23 cellular contexts compared by ENCODE assay signal in genomic region chr2:147094077-147094476, GRCh38.
"Had no signal": no experiment of that assay in that cellular context is flagged by ENCODE, and none has a peak within 500 bp of the region (broad histone marks: within the 10 kb centered on the region; RNA-seq: fewer than 3 reads in every experiment).

No MANE protein-coding gene starts in this region.

- H3K9me3 Mint-ChIP-seq: dendritic cell treated with granulocyte-macrophage colony-stimulating factor and Interleukin-4, amounts not matched to agents 40 ng/mL and 50 ng/mL, for 4 days; immature natural killer cell; nephron progenitor cell had no signal

- H3K4me3 ChIP-seq: esophagus muscularis mucosa, gastroesophageal sphincter, left ventricle myocardium inferior, lower lobe of right lung, pancreas, stomach, thoracic aorta, transverse colon had no signal

- H3K4me3 Mint-ChIP-seq: dendritic cell treated with granulocyte-macrophage colony-stimulating factor and Interleukin-4, amounts not matched to agents 40 ng/mL and 50 ng/mL, for 4 days; effector memory CD8-positive, alpha-beta T cell; immature natural killer cell; naive B cell; nephron progenitor cell had no signal

- H3K27ac Mint-ChIP-seq: dendritic cell treated with granulocyte-macrophage colony-stimulating factor and Interleukin-4, amounts not matched to agents 40 ng/mL and 50 ng/mL, for 4 days; effector memory CD8-positive, alpha-beta T cell; immature natural killer cell; nephron progenitor cell; progenitor cell of endocrine pancreas had no signal

- H3K27me3 ChIP-seq: esophagus muscularis mucosa, gastroesophageal sphincter, pancreas, stomach, transverse colon had no signal

- H3K4me1 Mint-ChIP-seq: immature natural killer cell, naive B cell, nephron progenitor cell had no signal

- DNase-seq: cerebellar nuclear complex; effector memory CD8-positive, alpha-beta T cell; glutamatergic neuron; immature natural killer cell; left ventricle myocardium inferior; lower lobe of right lung; mesenchymal stem cell; naive B cell; nephron progenitor cell; occipital lobe; pancreas; right cardiac atrium; small intestine; stimulated activated CD4-positive, alpha-beta T cell treated with anti-CD3 and anti-CD28 coated beads, Interleukin-12 subunit alpha, Interleukin-12 subunit beta, amount 100 ng/mL, for 4 hours; stimulated activated naive CD4-positive, alpha-beta T cell; stomach; substantia nigra; transverse colon had no signal

- H3K36me3 Mint-ChIP-seq: immature natural killer cell, naive B cell had no signal

- H3K9me3 ChIP-seq: esophagus muscularis mucosa, gastroesophageal sphincter, left ventricle myocardium inferior, lower lobe of right lung, pancreas, stomach, thoracic aorta, transverse colon had no signal

- H3K27me3 Mint-ChIP-seq: dendritic cell treated with granulocyte-macrophage colony-stimulating factor and Interleukin-4, amounts not matched to agents 40 ng/mL and 50 ng/mL, for 4 days; effector memory CD8-positive, alpha-beta T cell; naive B cell had no signal

- H3K36me3 ChIP-seq: esophagus muscularis mucosa, gastroesophageal sphincter, left ventricle myocardium inferior, lower lobe of right lung, pancreas, stomach, thoracic aorta, transverse colon had no signal

- H3K4me1 ChIP-seq: left ventricle myocardium inferior, lower lobe of right lung, stomach, transverse colon had no signal

- ATAC-seq: effector memory CD8-positive, alpha-beta T cell; gastroesophageal sphincter; lower lobe of right lung; pancreas; right cardiac atrium had no signal
